In the genomic region with DNA sequence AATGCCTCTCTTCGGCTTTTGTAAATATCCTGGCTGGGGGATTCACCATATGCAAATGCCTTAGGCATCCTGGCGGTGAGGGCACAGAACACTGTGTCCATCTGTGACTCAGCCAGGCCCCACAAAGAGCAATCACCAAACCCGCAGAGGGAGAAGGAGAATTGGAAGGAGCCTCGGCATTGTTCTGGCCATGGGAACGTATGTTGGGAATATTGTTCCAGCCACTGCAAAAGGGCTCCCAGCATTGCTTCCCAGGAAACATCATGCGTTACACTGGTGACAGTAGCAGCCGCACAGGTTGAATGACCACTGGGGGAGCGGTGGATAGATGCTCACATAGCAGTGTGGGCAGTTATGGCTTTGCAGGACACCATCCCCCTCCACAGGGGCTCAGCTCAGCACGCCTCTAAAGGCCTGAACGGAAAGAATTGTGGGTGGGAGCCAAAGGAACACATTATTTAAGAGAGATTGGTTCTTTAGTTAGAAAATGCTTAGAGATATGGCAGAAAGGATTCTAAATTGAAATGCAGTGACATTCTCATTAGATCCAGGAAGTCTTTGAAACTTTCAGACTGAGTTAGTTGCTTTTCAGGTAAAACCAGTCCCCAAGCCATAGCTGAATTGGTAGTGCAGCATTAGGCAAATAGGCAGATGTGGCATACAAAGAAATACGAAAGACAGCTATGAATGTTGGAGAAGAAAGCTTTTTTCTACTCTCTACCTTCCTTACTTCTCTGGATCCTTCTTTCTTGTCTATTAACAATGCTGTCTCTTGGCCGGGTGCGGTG, we compare ENCODE assay signal across 1 cellular context.
TF ChIP-seq lines count a peak whose summit lies in the region.

No MANE protein-coding gene starts in this region.

TF ChIP-seq in GM23338, 12 proteins besides CTCF, POLR2A, EP300 and RAD21 (continued from another document):
- TF ChIP-seq, protein P1, sequence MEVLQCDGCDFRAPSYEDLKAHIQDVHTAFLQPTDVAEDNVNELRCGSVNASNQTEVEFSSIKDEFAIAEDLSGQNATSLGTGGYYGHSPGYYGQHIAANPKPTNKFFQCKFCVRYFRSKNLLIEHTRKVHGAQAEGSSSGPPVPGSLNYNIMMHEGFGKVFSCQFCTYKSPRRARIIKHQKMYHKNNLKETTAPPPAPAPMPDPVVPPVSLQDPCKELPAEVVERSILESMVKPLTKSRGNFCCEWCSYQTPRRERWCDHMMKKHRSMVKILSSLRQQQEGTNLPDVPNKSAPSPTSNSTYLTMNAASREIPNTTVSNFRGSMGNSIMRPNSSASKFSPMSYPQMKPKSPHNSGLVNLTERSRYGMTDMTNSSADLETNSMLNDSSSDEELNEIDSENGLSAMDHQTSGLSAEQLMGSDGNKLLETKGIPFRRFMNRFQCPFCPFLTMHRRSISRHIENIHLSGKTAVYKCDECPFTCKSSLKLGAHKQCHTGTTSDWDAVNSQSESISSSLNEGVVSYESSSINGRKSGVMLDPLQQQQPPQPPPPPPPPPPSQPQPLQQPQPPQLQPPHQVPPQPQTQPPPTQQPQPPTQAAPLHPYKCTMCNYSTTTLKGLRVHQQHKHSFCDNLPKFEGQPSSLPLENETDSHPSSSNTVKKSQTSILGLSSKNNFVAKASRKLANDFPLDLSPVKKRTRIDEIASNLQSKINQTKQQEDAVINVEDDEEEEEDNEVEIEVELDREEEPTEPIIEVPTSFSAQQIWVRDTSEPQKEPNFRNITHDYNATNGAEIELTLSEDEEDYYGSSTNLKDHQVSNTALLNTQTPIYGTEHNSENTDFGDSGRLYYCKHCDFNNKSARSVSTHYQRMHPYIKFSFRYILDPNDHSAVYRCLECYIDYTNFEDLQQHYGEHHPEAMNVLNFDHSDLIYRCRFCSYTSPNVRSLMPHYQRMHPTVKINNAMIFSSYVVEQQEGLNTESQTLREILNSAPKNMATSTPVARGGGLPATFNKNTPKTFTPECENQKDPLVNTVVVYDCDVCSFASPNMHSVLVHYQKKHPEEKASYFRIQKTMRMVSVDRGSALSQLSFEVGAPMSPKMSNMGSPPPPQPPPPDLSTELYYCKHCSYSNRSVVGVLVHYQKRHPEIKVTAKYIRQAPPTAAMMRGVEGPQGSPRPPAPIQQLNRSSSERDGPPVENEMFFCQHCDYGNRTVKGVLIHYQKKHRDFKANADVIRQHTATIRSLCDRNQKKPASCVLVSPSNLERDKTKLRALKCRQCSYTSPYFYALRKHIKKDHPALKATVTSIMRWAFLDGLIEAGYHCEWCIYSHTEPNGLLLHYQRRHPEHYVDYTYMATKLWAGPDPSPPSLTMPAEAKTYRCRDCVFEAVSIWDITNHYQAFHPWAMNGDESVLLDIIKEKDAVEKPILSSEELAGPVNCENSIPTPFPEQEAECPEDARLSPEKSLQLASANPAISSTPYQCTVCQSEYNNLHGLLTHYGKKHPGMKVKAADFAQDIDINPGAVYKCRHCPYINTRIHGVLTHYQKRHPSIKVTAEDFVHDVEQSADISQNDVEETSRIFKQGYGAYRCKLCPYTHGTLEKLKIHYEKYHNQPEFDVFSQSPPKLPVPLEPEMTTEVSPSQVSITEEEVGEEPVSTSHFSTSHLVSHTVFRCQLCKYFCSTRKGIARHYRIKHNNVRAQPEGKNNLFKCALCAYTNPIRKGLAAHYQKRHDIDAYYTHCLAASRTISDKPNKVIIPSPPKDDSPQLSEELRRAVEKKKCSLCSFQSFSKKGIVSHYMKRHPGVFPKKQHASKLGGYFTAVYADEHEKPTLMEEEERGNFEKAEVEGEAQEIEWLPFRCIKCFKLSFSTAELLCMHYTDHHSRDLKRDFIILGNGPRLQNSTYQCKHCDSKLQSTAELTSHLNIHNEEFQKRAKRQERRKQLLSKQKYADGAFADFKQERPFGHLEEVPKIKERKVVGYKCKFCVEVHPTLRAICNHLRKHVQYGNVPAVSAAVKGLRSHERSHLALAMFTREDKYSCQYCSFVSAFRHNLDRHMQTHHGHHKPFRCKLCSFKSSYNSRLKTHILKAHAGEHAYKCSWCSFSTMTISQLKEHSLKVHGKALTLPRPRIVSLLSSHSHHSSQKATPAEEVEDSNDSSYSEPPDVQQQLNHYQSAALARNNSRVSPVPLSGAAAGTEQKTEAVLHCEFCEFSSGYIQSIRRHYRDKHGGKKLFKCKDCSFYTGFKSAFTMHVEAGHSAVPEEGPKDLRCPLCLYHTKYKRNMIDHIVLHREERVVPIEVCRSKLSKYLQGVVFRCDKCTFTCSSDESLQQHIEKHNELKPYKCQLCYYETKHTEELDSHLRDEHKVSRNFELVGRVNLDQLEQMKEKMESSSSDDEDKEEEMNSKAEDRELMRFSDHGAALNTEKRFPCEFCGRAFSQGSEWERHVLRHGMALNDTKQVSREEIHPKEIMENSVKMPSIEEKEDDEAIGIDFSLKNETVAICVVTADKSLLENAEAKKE (CRISPR knock-in tag; IDR thresholded peaks at IDR 0.05), result no peak
- TF ChIP-seq, protein P2, sequence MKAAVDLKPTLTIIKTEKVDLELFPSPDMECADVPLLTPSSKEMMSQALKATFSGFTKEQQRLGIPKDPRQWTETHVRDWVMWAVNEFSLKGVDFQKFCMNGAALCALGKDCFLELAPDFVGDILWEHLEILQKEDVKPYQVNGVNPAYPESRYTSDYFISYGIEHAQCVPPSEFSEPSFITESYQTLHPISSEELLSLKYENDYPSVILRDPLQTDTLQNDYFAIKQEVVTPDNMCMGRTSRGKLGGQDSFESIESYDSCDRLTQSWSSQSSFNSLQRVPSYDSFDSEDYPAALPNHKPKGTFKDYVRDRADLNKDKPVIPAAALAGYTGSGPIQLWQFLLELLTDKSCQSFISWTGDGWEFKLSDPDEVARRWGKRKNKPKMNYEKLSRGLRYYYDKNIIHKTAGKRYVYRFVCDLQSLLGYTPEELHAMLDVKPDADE (IDR thresholded peaks at IDR 0.05), result no peak
- TF ChIP-seq ZNF114 (CRISPR knock-in tag; IDR thresholded peaks at IDR 0.05) (no peak), ZNF331 (CRISPR knock-in tag; IDR thresholded peaks at IDR 0.05; ENCODE audit: low read depth) (no peak), STAT1 (IDR thresholded peaks at IDR 0.05; ENCODE audit: unreplicated experiment) (no peak), JUNB (IDR thresholded peaks at IDR 0.05; ENCODE audit: unreplicated experiment) (no peak), CREB1 (CRISPR knock-in tag; IDR thresholded peaks at IDR 0.05; ENCODE audit: low read depth) (no peak)
- TF ChIP-seq, protein P3, sequence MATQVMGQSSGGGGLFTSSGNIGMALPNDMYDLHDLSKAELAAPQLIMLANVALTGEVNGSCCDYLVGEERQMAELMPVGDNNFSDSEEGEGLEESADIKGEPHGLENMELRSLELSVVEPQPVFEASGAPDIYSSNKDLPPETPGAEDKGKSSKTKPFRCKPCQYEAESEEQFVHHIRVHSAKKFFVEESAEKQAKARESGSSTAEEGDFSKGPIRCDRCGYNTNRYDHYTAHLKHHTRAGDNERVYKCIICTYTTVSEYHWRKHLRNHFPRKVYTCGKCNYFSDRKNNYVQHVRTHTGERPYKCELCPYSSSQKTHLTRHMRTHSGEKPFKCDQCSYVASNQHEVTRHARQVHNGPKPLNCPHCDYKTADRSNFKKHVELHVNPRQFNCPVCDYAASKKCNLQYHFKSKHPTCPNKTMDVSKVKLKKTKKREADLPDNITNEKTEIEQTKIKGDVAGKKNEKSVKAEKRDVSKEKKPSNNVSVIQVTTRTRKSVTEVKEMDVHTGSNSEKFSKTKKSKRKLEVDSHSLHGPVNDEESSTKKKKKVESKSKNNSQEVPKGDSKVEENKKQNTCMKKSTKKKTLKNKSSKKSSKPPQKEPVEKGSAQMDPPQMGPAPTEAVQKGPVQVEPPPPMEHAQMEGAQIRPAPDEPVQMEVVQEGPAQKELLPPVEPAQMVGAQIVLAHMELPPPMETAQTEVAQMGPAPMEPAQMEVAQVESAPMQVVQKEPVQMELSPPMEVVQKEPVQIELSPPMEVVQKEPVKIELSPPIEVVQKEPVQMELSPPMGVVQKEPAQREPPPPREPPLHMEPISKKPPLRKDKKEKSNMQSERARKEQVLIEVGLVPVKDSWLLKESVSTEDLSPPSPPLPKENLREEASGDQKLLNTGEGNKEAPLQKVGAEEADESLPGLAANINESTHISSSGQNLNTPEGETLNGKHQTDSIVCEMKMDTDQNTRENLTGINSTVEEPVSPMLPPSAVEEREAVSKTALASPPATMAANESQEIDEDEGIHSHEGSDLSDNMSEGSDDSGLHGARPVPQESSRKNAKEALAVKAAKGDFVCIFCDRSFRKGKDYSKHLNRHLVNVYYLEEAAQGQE (IDR thresholded peaks at IDR 0.05; ENCODE audit: unreplicated experiment), result no peak
